ENCODE assay signal across 34 cellular contexts in genomic region chr1:205370780-205371179, GRCh38. TPM values are rescaled to one million over a fixed set of nuclear protein-coding genes. Genes with fewer than 3 reads are reported as not detected.
DNase-seq lines count a peak whose midpoint lies in the region; ATAC-seq and FAIRE-seq lines count a peak whose summit lies in the region.
"Had no signal": no experiment of that assay in that cellular context is flagged by ENCODE, and none has a peak within 500 bp of the region (broad histone marks: within the 10 kb centered on the region; RNA-seq: fewer than 3 reads in every experiment).

No MANE protein-coding gene starts in this region.

- no peak for FAIRE-seq in urothelium cell line (lab: Jason Lieb, UNC)
- FAIRE-seq: A204.1, D721Med, endothelial cell of umbilical vein, GM18507, H54 had no signal

- DNase-seq in NCI-H748 (lab: John Stamatoyannopoulos, UW; ENCODE audit: unreplicated experiment) (peak; percentile 8), NCI-H748 treated with DMSO at 0.1 percent for 48 hours (lab: John Stamatoyannopoulos, UW) (no peak), NCI-H69 (lab: John Stamatoyannopoulos, UW) (peak; percentile 96), left colon (no peak), HK-2 (ENCODE audit: unreplicated experiment) (no peak), urothelium cell line (ENCODE audit: low spot score) (no peak), NCI-H446 treated with DMSO at 0.1 percent for 48 hours (lab: John Stamatoyannopoulos, UW) (no peak)
- no peak for DNase-seq in activated CD4-positive, alpha-beta T cell treated with anti-CD3 and anti-CD28 coated beads, Interleukin-2, amount 50 U/mL, for 4 hours
- DNase-seq: activated CD8-positive, alpha-beta T cell treated with anti-CD3 and anti-CD28 coated beads for 36 hours; amniotic stem cell; CD4-positive, CD25-positive, alpha-beta regulatory T cell; EL; hippocampal formation; mammary epithelial cell; NCI-H1048; NCI-H526; nephron progenitor cell; stimulated activated naive B cell treated with anti-CD40 and anti-IgM and Interleukin-4, amounts not matched to agents 10 μg/mL and 1 μg/mL and 100 μg/mL, for 72 hours; upper lobe of left lung had no signal

- intact Hi-C loops in left colon (cut with DNase I, micrococcal nuclease) = no loop called here

- ATAC-seq in left colon = peak; percentile 68
- ATAC-seq: activated CD8-positive, alpha-beta T cell treated with anti-CD3 and anti-CD28 coated beads for 36 hours; gastroesophageal sphincter; stimulated activated naive B cell treated with anti-CD40 and anti-IgM and Interleukin-4, amounts not matched to agents 10 μg/mL and 1 μg/mL and 100 μg/mL, for 72 hours had no signal

RNA-seq across cellular contexts. Expression of gene KLHDC8A, which starts 14.1 kb away (rescaled TPM):
- under 1 TPM; 0.40 to 0.59 TPM for total RNA-seq in left colon
- total RNA-seq: activated CD8-positive, alpha-beta T cell treated with anti-CD3 and anti-CD28 coated beads for 36 hours; activated T-helper 2 cell treated with anti-CD3 and anti-CD28 coated beads, Interferon-gamma antibody, Interleukin-2, Interleukin-4, amounts not matched to agents 10 μg/mL and 5 μg/mL and 100 μg/mL, durations not matched to agents 14 hours and 24 hours and 36 hours; breast epithelium; CD4-positive, CD25-positive, alpha-beta regulatory T cell; endothelial cell of umbilical vein; fibroblast of lung; HT1080; mammary epithelial cell; osteocyte; Peyer's patch; renal cortical epithelial cell; T-helper 2 cell treated with Interferon-gamma antibody and Interleukin-4, amounts not matched to agents 100 ng/mL and 5 ng/mL, for 36 hours had no signal

RNA-seq across cellular contexts. Expression of gene NUAK2, which starts 49.2 kb away (rescaled TPM):
- 10 to 100 TPM; 27.7 to 29.2 TPM for total RNA-seq in left colon

RNA-seq across cellular contexts. Expression of gene LEMD1, which starts 51.1 kb away (rescaled TPM):
- total RNA-seq in left colon = 1 to 10 TPM in 1 of 2 donors, not detected in 1; 1.1 TPM
- total RNA-seq: activated T-helper 2 cell treated with anti-CD3 and anti-CD28 coated beads, Interferon-gamma antibody, Interleukin-2, Interleukin-4, amounts not matched to agents 10 μg/mL and 5 μg/mL and 100 μg/mL, durations not matched to agents 14 hours and 24 hours and 36 hours; CD4-positive, CD25-positive, alpha-beta regulatory T cell; endothelial cell of umbilical vein; fibroblast of lung; gastroesophageal sphincter; HT1080; osteocyte; skeletal muscle tissue; T-helper 2 cell treated with Interferon-gamma antibody and Interleukin-4, amounts not matched to agents 100 ng/mL and 5 ng/mL, for 36 hours had no signal

Comparison
In these comparisons a context has a peak if more than half of its experiments do, and no peak if none do; other contexts are left out.
1. DNase-seq: peak in NCI-H748 (single experiment) and NCI-H69 (single experiment); none in NCI-H748 treated with DMSO at 0.1 percent for 48 hours (single experiment), left colon (0 of 2), HK-2 (single experiment), urothelium cell line (single experiment), activated CD4-positive, alpha-beta T cell treated with anti-CD3 and anti-CD28 coated beads, Interleukin-2, amount 50 U/mL, for 4 hours (0 of 2) and NCI-H446 treated with DMSO at 0.1 percent for 48 hours (single experiment).